In genomic region chr2:65156041-65156440, GRCh38 we compare ENCODE assay signal across 1 cellular context.
TF ChIP-seq lines count a peak whose summit lies in the region.

No MANE protein-coding gene starts in this region.

TF ChIP-seq in GM23338, 12 proteins besides CTCF, POLR2A, EP300 and RAD21 (continued from another document):
- TF ChIP-seq REST (IDR thresholded peaks at IDR 0.05; ENCODE audit: unreplicated experiment): no peak
- no peak for TF ChIP-seq EZH2phosphoT487 (IDR thresholded peaks at IDR 0.05; ENCODE audit: unreplicated experiment)
- TF ChIP-seq ZNF462 (CRISPR knock-in tag; IDR thresholded peaks at IDR 0.05): no peak
- no peak for TF ChIP-seq ZNF331 (CRISPR knock-in tag; IDR thresholded peaks at IDR 0.05; ENCODE audit: low read depth)
- no peak for TF ChIP-seq EZH2 (IDR thresholded peaks at IDR 0.05; ENCODE audit: low read depth, unreplicated experiment)
